In genomic region chr1:176858421-176858916, GRCh38 we compare ENCODE assay signal across 17 cellular contexts.
A peak's percentile ranks its signal among the peaks of the same experiment; 100 is the strongest.
DNase-seq lines count a peak whose midpoint lies in the region; ATAC-seq and TF ChIP-seq lines count a peak whose summit lies in the region.
"Had no signal": no experiment of that assay in that cellular context is flagged by ENCODE, and none has a peak within 500 bp of the region (broad histone marks: within the 10 kb centered on the region; RNA-seq: fewer than 3 reads in every experiment).

No MANE protein-coding gene starts in this region.

- peak; percentile 65 for DNase-seq in Caki2 (ENCODE audit: low read depth)
- peak; percentile 64 for DNase-seq in NCI-H748 (lab: John Stamatoyannopoulos, UW; ENCODE audit: unreplicated experiment)
- peak; percentile 8 for DNase-seq in kidney tubule cell (ENCODE audit: low spot score)
- DNase-seq in kidney glomerular epithelial cell (lab: John Stamatoyannopoulos, UW): no peak
- no peak for DNase-seq in PC-3
- no peak for DNase-seq in HuH-7.5 (ENCODE audit: low spot score)
- DNase-seq: DMS53, KG1, NCI-H1092, NCI-H146, NCI-H524, RPMI8226, SIG-M5 had no signal

- POLR2A ChIA-PET in PC-3 (lab: Charles Lee; ENCODE audit: unreplicated experiment): no interaction called here

- H3K79me2 ChIP-seq in PC-3 (ENCODE audit: low read length): no peaks in the 10 kb centered on the region

- intact Hi-C loops in PC-3 (cut with micrococcal nuclease): no loop called here

- no peaks in the 10 kb centered on the region for H3F3A ChIP-seq in PC-3 (ENCODE audit: low read length, unreplicated experiment)

- no peaks in the 10 kb centered on the region for H3K9me2 ChIP-seq in PC-3 (replicated peaks; ENCODE audit: low read length)

- in situ Hi-C loops in Caki2 (cut with HindIII; ENCODE audit: low pct_unique_long_range_greater_than_20kb, low sequenced_read_pairs): no loop called here

- CTCF ChIA-PET in PC-3 (lab: Charles Lee): no interaction called here

- H2AFZ ChIP-seq in PC-3 (ENCODE audit: low read length): no peak overlapping the region

- no peaks in the 10 kb centered on the region for H3K9me3 ChIP-seq in PC-3 (ENCODE audit: low read length)
- H3K9me3 ChIP-seq: A549 had no signal

- H3K36me3 ChIP-seq in PC-3 (ENCODE audit: low read depth, low read length): no peaks in the 10 kb centered on the region

- H3K27ac ChIP-seq in VCaP (peak overlapping the region; percentile 33; the same call in 1 of the 2 replicates), PC-3 (ENCODE audit: low read length) (no peak overlapping the region)
- H3K27ac ChIP-seq: A549, C4-2B had no signal

- no peaks in the 10 kb centered on the region for H4K20me1 ChIP-seq in PC-3 (ENCODE audit: low read length)

- no peak overlapping the region for H3K9ac ChIP-seq in PC-3 (ENCODE audit: low read length)

- no peaks in the 10 kb centered on the region for H3K4me1 ChIP-seq in PC-3 (ENCODE audit: insufficient read depth, low read length)
- H3K4me1 ChIP-seq: A549 had no signal

- TF ChIP-seq CTCF in VCaP (conservative IDR thresholded peaks at IDR 0.05): no peak
- no peak for TF ChIP-seq CTCF in PC-3 (conservative IDR thresholded peaks at IDR 0.05; ENCODE audit: low read depth, low read length)

- H3K4me2 ChIP-seq in PC-3 (ENCODE audit: low read length): no peak overlapping the region
- H3K4me2 ChIP-seq: A549 had no signal

- no peaks in the 10 kb centered on the region for H3K27me3 ChIP-seq in PC-3 (ENCODE audit: low read length)

- no peak overlapping the region for H3K4me3 ChIP-seq in PC-3 (ENCODE audit: low read length)
- H3K4me3 ChIP-seq: A549 had no signal

- no TSS peak for BruUV-seq in PC-3 (replicated peaks; lab: Mats Ljungman, UMichigan)

- ATAC-seq in HG03139 (IDR thresholded peaks at IDR 0.05; ENCODE audit: unreplicated experiment) (no peak), PC-3 (no peak)
- ATAC-seq: A549 had no signal

Comparison
In these comparisons a context has a peak if more than half of its experiments do, and no peak if none do; other contexts are left out.
1. DNase-seq: peak in Caki2 (single experiment), NCI-H748 (single experiment) and kidney tubule cell (single experiment); none in kidney glomerular epithelial cell (single experiment), PC-3 (single experiment) and HuH-7.5 (single experiment).